ENCODE assay signal across 8 cellular contexts in the genomic region with DNA sequence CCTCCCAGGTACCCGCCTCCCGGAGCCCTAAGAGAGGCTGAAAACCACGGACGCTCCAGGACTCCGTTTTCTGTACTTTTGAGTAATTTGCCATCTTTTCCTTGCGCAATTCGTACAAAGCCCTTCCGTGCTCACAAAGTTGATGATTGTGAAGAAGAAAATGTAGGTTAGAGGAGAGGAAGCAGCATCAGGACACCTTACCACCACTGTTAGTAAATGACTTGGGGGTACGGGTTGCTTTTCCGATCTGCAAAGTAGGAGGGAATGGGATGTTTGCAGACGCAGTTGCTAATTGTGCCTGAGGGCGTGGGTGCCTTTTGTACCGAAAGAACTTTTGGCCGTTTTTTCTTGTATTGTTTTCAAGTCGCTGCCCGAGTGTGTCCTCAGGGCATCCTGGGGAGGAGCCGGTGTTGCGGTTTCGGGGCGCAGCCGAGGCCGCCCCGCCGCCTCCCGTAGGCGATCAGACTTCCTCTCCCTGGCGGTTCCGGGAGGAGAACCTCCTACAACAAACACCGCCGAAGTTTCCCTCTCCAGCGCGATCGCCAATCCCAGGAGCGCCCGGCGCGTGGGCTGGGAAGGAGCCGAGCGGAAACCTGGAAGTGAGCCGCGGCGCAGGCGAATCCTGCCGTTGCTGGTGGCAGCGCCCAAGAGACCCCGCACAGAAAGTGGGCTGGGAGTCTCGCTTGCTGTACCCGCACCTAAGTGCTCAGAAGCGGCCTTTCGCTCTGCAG. TPM values are rescaled to one million over a fixed set of nuclear protein-coding genes. Genes with fewer than 3 reads are reported as not detected.
DNase-seq lines count a peak whose midpoint lies in the region; ATAC-seq and TF ChIP-seq lines count a peak whose summit lies in the region.

No MANE protein-coding gene starts in this region.

- H3K27me3 Mint-ChIP-seq in mesothelial cell of epicardium (ENCODE audit: low read depth): peaks cover 26% of the 10 kb centered on the region

- 1% methylated on average over 35 to 49 of the region's 50 CpGs for WGBS in upper lobe of left lung, 2 donors

- H3K4me1 Mint-ChIP-seq in mesothelial cell of epicardium: peaks cover 18% of the 10 kb centered on the region

- H3K4me3 Mint-ChIP-seq in mesothelial cell of epicardium: peak overlapping the region; percentile 81

- no peak for TF ChIP-seq EP300 in upper lobe of left lung (IDR thresholded peaks at IDR 0.05)

- peak; percentile 35 to 79 for ATAC-seq in upper lobe of left lung (ENCODE audit: low FRiP score in 2 of 2)
- no peak for ATAC-seq in HG03139 (IDR thresholded peaks at IDR 0.05; ENCODE audit: unreplicated experiment)
- ATAC-seq in GM19463 (IDR thresholded peaks at IDR 0.05; ENCODE audit: unreplicated experiment): no peak

- no peaks in the 10 kb centered on the region for H3K9me3 ChIP-seq in upper lobe of left lung

- H3K27ac Mint-ChIP-seq in mesothelial cell of epicardium: peak overlapping the region; percentile 45

- no peaks in the 10 kb centered on the region for H3K36me3 ChIP-seq in upper lobe of left lung

- peak; percentile 69 for DNase-seq in ACHN
- peak; percentile 46 for DNase-seq in GM13976 (ENCODE audit: low spot score)
- DNase-seq in SKM-1 treated with dmso at 0.1 percent for 144 hours (lab: John Stamatoyannopoulos, UW; ENCODE audit: unreplicated experiment): peak; percentile 58
- DNase-seq in epithelial cell of prostate (ENCODE audit: low read depth, low spot score): peak; percentile 24
- peak in 1 of 2 experiments; percentile 69 for DNase-seq in mesothelial cell of epicardium (ENCODE audit: low spot score in 2 of 2, unreplicated experiment in 2 of 2)
- peak; percentile 26 to 90 for DNase-seq in upper lobe of left lung

- H3K4me3 ChIP-seq in upper lobe of left lung: peak overlapping the region in 3 of 4 donors; percentile 30 to 53 (median 46)

- H3K27ac ChIP-seq in epithelial cell of prostate (peak overlapping the region; percentile 83), upper lobe of left lung (peak overlapping the region in 1 of 4 donors; percentile 26)

- H3K4me1 ChIP-seq in upper lobe of left lung: peaks cover 30 to 42% (median 38%) of the 10 kb centered on the region in 4 donors

- TF ChIP-seq POLR2A in upper lobe of left lung (IDR thresholded peaks at IDR 0.05): peak in 1 of 4 donors; percentile 28

- in situ Hi-C loops in ACHN (cut with HindIII; ENCODE audit: low pct_ligation_motif_present, low pct_unique_long_range_greater_than_20kb, low sequenced_read_pairs) (no loop called here), GM13976 (cut with MboI; ENCODE audit: low sequenced_read_pairs, unreplicated experiment) (no loop called here)

- H3K9me3 Mint-ChIP-seq in mesothelial cell of epicardium: no peaks in the 10 kb centered on the region

- H3K27me3 ChIP-seq in upper lobe of left lung: peaks cover 0 to 41% (median 21%) of the 10 kb centered on the region in 4 donors

- H3K36me3 Mint-ChIP-seq in mesothelial cell of epicardium: no peaks in the 10 kb centered on the region

- TF ChIP-seq CTCF in GM13976 (IDR thresholded peaks at IDR 0.05; ENCODE audit: borderline replicate concordance, control extremely low read depth, extremely low read depth, insufficient read depth, missing control alignments) (no peak), mesothelial cell of epicardium (IDR thresholded peaks at IDR 0.05; ENCODE audit: unreplicated experiment) (no peak), upper lobe of left lung (IDR thresholded peaks at IDR 0.05) (no peak)

RNA-seq across cellular contexts. Expression of a gene that starts 1.0 kb away (rescaled TPM):
- total RNA-seq in mesothelial cell of epicardium: 4.9 to 7.2 TPM (median 6.6 TPM) in 3 replicates
- 10 to 100 TPM in 1 of 6 donors, 1 to 10 TPM in 5; 2.1 to 13.5 (median 3.5) TPM for total RNA-seq in upper lobe of left lung

Comparison
In these comparisons a context has a peak if more than half of its experiments do, and no peak if none do; other contexts are left out.
1. ATAC-seq: peak in upper lobe of left lung (2 of 2); none in HG03139 (single experiment) and GM19463 (single experiment).